Comparison of ENCODE assay signal across 8 cellular contexts in the genomic region with DNA sequence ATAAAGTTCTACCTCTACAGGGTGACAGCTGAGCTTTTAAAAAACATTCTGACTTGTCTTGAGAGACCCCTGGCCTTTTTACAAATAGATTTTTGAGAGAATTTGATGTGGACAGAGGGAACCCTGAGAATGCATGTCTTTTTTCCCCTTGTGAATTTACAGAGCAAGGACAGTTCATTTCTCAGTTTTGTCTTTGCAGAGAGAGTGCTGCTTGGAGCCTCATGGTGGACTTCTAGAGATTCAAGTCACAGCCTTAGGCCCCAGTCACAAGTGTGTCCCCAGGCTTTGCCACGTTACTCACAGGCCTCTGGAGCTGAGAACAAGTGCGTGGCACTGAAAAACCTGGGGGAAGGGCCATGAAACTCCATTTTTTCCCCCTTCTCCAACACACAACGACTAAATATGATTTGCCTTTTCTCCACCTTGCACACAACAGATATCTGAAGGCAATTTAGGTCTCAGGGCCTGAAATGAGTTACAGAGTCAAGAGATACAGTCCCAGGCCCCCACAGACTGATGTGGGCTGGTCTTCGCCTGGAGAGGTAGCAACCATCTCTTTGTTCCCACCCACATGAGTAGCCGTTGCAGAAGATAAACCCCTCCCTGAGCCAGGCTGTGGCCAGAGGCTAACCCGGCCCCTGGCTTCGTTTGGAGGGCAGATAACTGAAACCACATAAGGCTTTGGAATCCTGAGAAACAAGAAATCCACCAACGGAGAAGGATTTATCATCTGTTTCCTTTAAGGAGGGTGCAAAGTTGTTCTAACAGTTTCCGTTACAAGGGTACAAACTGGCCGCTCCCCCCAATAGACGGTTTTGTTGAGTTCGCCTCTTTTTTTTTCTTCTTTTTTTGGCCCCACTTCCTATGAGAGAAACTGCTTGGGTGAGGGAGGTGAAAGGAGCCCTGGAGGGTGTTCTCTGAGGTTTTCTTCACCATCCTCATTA. TPM values are rescaled to one million over a fixed set of nuclear protein-coding genes. Genes with fewer than 3 reads are reported as not detected.
A peak's percentile ranks its signal among the peaks of the same experiment; 100 is the strongest.
DNase-seq lines count a peak whose midpoint lies in the region; ATAC-seq and TF ChIP-seq lines count a peak whose summit lies in the region.

No MANE protein-coding gene starts in this region.

- H3K36me3 Mint-ChIP-seq in CD8-positive, alpha-beta T cell, result peaks cover 31% of the 10 kb centered on the region

- CTCF ChIA-PET in CD8-positive, alpha-beta T cell (lab: Charles Lee), result interaction anchor here (0.9 to 17.3 kb wide), 13 partner anchors 9 to 286 kb away, joined by 3 to 439 read pairs (median 27); a partner anchor contains a TSS
- CTCF ChIA-PET in PC-9 (lab: Charles Lee), result no interaction called here

- POLR2A ChIA-PET in CD8-positive, alpha-beta T cell (lab: Charles Lee), result interaction anchor here (0.7 to 9.6 kb wide), 15 partner anchors 13 to 183 kb away, joined by 3 to 224 read pairs (median 4); a partner anchor contains a TSS
- POLR2A ChIA-PET in PC-9 (lab: Charles Lee; ENCODE audit: unreplicated experiment), result interaction anchor here (0.5 to 0.7 kb wide), 4 partner anchors 13 to 94 kb away, joined by 3 to 30 read pairs (median 3); no protein-coding TSS in a partner anchor

- no peaks in the 10 kb centered on the region for H4K20me1 ChIP-seq in PC-9 (ENCODE audit: insufficient read depth)

- H3K4me1 ChIP-seq in CD8-positive, alpha-beta T cell (ENCODE audit: insufficient read depth, low read length), result peaks cover 52% of the 10 kb centered on the region
- H3K4me1 ChIP-seq in PC-9 (replicated peaks; ENCODE audit: insufficient read depth), result peaks cover 61% of the 10 kb centered on the region
- peaks cover 41 to 61% of the 10 kb centered on the region in 2 donors for H3K4me1 ChIP-seq in adrenal gland (replicated peaks in 1 of 2)

- H3K4me2 ChIP-seq in PC-9, result peak overlapping the region; percentile 99

- H3K27me3 Mint-ChIP-seq in CD8-positive, alpha-beta T cell (ENCODE audit: low read depth), result no peaks in the 10 kb centered on the region

- H2AFZ ChIP-seq in PC-9, result no peak overlapping the region

- no TSS peak for BruUV-seq in PC-9 (replicated peaks; lab: Mats Ljungman, UMichigan)

- H3K4me3 Mint-ChIP-seq in CD8-positive, alpha-beta T cell, result peak overlapping the region; percentile 99

- no peaks in the 10 kb centered on the region for H3K9me3 ChIP-seq in CD8-positive, alpha-beta T cell (ENCODE audit: low read length)
- H3K9me3 ChIP-seq in PC-9 (ENCODE audit: insufficient read depth, low read depth) (no peaks in the 10 kb centered on the region), adrenal gland (replicated peaks in 1 of 3) (no peaks in the 10 kb centered on the region)

- peak overlapping the region; percentile 91 for H3K4me3 ChIP-seq in CD8-positive, alpha-beta T cell (ENCODE audit: low read depth, low read length)
- H3K4me3 ChIP-seq in H7 (ENCODE audit: insufficient read depth, low read depth, low read length) (peak overlapping the region; percentile 81), PC-9 (peak overlapping the region; percentile 93), adrenal gland (peak overlapping the region in 3 of 4 donors; percentile 66 to 80 (median 77))

- TF ChIP-seq CTCF in CD8-positive, alpha-beta T cell (IDR thresholded peaks at IDR 0.05), result no peak
- TF ChIP-seq CTCF in PC-9 (conservative IDR thresholded peaks at IDR 0.05) (no peak), adrenal gland (IDR thresholded peaks at IDR 0.05) (no peak)

- WGBS in adrenal gland, 4 donors, result 9 to 17% (median 14%) methylated on average over 12 of the region's 12 CpGs

- H3K79me2 ChIP-seq in PC-9 (ENCODE audit: low read depth), result peaks cover 20% of the 10 kb centered on the region

- intact Hi-C loops in CD8-positive, alpha-beta T cell (cut with DNase I, micrococcal nuclease), result loop anchor here (1.0 to 5.0 kb wide), 5 partner anchors 42 to 1766 kb away; a partner anchor contains a TSS
- intact Hi-C loops in PC-9 (cut with micrococcal nuclease; ENCODE audit: unreplicated experiment) (loop anchor here (1.0 kb wide), 2 partner anchors 15 to 91 kb away; no protein-coding TSS in a partner anchor), adrenal gland (cut with DNase I) (no loop called here), left ventricle myocardium superior (cut with micrococcal nuclease) (no loop called here)

- no peaks in the 10 kb centered on the region for H3K9me3 Mint-ChIP-seq in CD8-positive, alpha-beta T cell

- no peaks in the 10 kb centered on the region for H3K9me2 ChIP-seq in PC-9 (ENCODE audit: insufficient read depth)

- DNase-seq in CD8-positive, alpha-beta T cell, result peak in 5 of 7 experiments; percentile 13 to 69 (median 35)
- DNase-seq in H7 (peak; percentile 78), PC-9 (peak; percentile 78 to 81), adrenal gland (peak in 6 of 7 donors; percentile 66 to 87 (median 72)), left ventricle myocardium superior (peak; percentile 78), pons (ENCODE audit: low spot score) (peak; percentile 75), NCI-H345 (lab: John Stamatoyannopoulos, UW) (no peak)

- peaks cover 84% of the 10 kb centered on the region for H3K4me1 Mint-ChIP-seq in CD8-positive, alpha-beta T cell (ENCODE audit: low read depth)

- H3K27me3 ChIP-seq in CD8-positive, alpha-beta T cell (ENCODE audit: insufficient read depth, low read length), result no peaks in the 10 kb centered on the region
- H3K27me3 ChIP-seq in H7 (ENCODE audit: control insufficient read depth, insufficient read depth, low read length) (no peaks in the 10 kb centered on the region), PC-9 (ENCODE audit: insufficient read depth, low read depth) (no peaks in the 10 kb centered on the region), adrenal gland (no peaks in the 10 kb centered on the region)

- TF ChIP-seq POLR2A in adrenal gland (IDR thresholded peaks at IDR 0.05), result peak; percentile 18 to 56

- H3F3A ChIP-seq in PC-9 (ENCODE audit: insufficient read depth, low read depth), result peaks cover 44% of the 10 kb centered on the region

- no peak for ATAC-seq in CD8-positive, alpha-beta T cell
- ATAC-seq in left ventricle myocardium superior, result peak; percentile 57
- ATAC-seq in esophagus mucosa, result no peak

- H3K27ac ChIP-seq in CD8-positive, alpha-beta T cell (ENCODE audit: low read depth, low read length), result peak overlapping the region; percentile 81
- H3K27ac ChIP-seq in PC-9 (peak overlapping the region; percentile 92), adrenal gland (peak overlapping the region; percentile 91 to 99 (median 98))

- H3K27ac Mint-ChIP-seq in CD8-positive, alpha-beta T cell, result peak overlapping the region; percentile 100

- no peaks in the 10 kb centered on the region for H3K36me3 ChIP-seq in CD8-positive, alpha-beta T cell (ENCODE audit: insufficient read depth, low read length)
- H3K36me3 ChIP-seq in H7 (replicated peaks; ENCODE audit: control insufficient read depth, insufficient read depth, low read length), result peaks cover 1% of the 10 kb centered on the region
- 0 out of 2 replicates have a peak, but pooled peaks cover 4% of the 10 kb centered on the region for H3K36me3 ChIP-seq in PC-9 (ENCODE audit: low read depth)
- peaks cover 0 to 4% of the 10 kb centered on the region in 2 donors for H3K36me3 ChIP-seq in adrenal gland (replicated peaks in 1 of 2)

RNA-seq across cellular contexts. Expression of a gene that starts 1.0 kb away (rescaled TPM):
- 10 to 100 TPM in 1 of 2 experiments, 1 to 10 TPM in 1; 9.5 to 12.7 TPM for total RNA-seq in CD8-positive, alpha-beta T cell
- total RNA-seq in H7 (2014; rRNA removed; shearing (Covaris generic)), result 28.3 TPM in 2 replicates
- total RNA-seq in PC-9 (2021) (30.8 and 31.9 TPM in 2 replicates), adrenal gland (10 to 100 TPM; 11.8 to 43.1 (median 34.4) TPM), left ventricle myocardium superior (4.5 TPM), esophagus mucosa (9.4 TPM)
- polyA plus RNA-seq in adrenal gland, result 10 to 100 TPM in 1 of 3 donors, 1 to 10 TPM in 2; 6.7 to 18.7 (median 8.5) TPM

RNA-seq across cellular contexts. Expression of a gene that starts 39.8 kb away (rescaled TPM):
- 10 to 100 TPM; 55.2 to 55.4 TPM for total RNA-seq in CD8-positive, alpha-beta T cell
- 45.5 and 50.0 TPM in 2 replicates for total RNA-seq in H7 (2014; rRNA removed; shearing (Covaris generic))
- total RNA-seq in PC-9 (2021) (27.2 and 36.1 TPM in 2 replicates), adrenal gland (10 to 100 TPM in 4 of 8 donors, 1 to 10 TPM in 4; 4.9 to 16.5 (median 10.0) TPM), left ventricle myocardium superior (18.1 TPM), esophagus mucosa (19.2 TPM)
- 10 to 100 TPM in 2 of 3 donors, 1 to 10 TPM in 1; 5.7 to 13.4 (median 11.7) TPM for polyA plus RNA-seq in adrenal gland

Comparison
In these comparisons a context has a peak if more than half of its experiments do, and no peak if none do; other contexts are left out.
1. intact Hi-C loops: an anchor here in CD8-positive, alpha-beta T cell (1.0 to 5.0 kb wide) and PC-9 (1.0 kb wide); none called in adrenal gland and left ventricle myocardium superior.